ENCODE assay signal across 14 cellular contexts in genomic region chr1:209305221-209305954, GRCh38.
DNase-seq lines count a peak whose midpoint lies in the region; ATAC-seq and TF ChIP-seq lines count a peak whose summit lies in the region.
"Had no signal": no experiment of that assay in that cellular context is flagged by ENCODE, and none has a peak within 500 bp of the region (broad histone marks: within the 10 kb centered on the region; RNA-seq: fewer than 3 reads in every experiment).

No MANE protein-coding gene starts in this region.

- H3K4me1 ChIP-seq in mesendoderm (ENCODE audit: control insufficient read depth, low read depth, low read length): peaks cover 7% of the 10 kb centered on the region
- no peaks in the 10 kb centered on the region for H3K4me1 ChIP-seq in upper lobe of right lung
- H3K4me1 ChIP-seq: A549 had no signal

- no peak overlapping the region for H2BK15ac ChIP-seq in mesendoderm (replicated peaks; ENCODE audit: low read depth)

- no peak overlapping the region for H3K18ac ChIP-seq in mesendoderm (ENCODE audit: low read length)

- H3K79me1 ChIP-seq in mesendoderm (ENCODE audit: low read length): no peaks in the 10 kb centered on the region

- no peak overlapping the region for H3K56ac ChIP-seq in mesendoderm (ENCODE audit: low read length)

- no peak overlapping the region for H3K27ac ChIP-seq in WERI-Rb-1
- H3K27ac ChIP-seq in mesendoderm (ENCODE audit: low read depth, low read length): no peak overlapping the region
- H3K27ac ChIP-seq in upper lobe of right lung: no peak overlapping the region
- H3K27ac ChIP-seq: A549, C4-2B, HL-60 had no signal

- no peak overlapping the region for H4K8ac ChIP-seq in mesendoderm (ENCODE audit: low read depth, low read length)

- H3K27me3 ChIP-seq in WERI-Rb-1 (ENCODE audit: insufficient read depth, low read depth, severe bottlenecking) (peaks cover 90% of the 10 kb centered on the region), mesendoderm (ENCODE audit: insufficient read depth, low read length, poor library complexity) (no peaks in the 10 kb centered on the region), upper lobe of right lung (no peaks in the 10 kb centered on the region)
- H3K27me3 ChIP-seq: BE2C had no signal

- no peak overlapping the region for H3K9ac ChIP-seq in mesendoderm (ENCODE audit: low read length)

- H3K9me3 ChIP-seq in WERI-Rb-1 (ENCODE audit: severe bottlenecking) (no peaks in the 10 kb centered on the region), upper lobe of right lung (no peaks in the 10 kb centered on the region)
- H3K9me3 ChIP-seq: A549, BE2C had no signal

- H2AK5ac ChIP-seq in mesendoderm (ENCODE audit: low read length): no peak overlapping the region

- H3K23ac ChIP-seq in mesendoderm (ENCODE audit: low read length): no peak overlapping the region

- peak; percentile 22 for DNase-seq in NCI-H2227 treated with DMSO at 0.1 percent for 48 hours (lab: John Stamatoyannopoulos, UW)
- peak; percentile 18 for DNase-seq in WERI-Rb-1
- peak; percentile 67 for DNase-seq in mesendoderm
- DNase-seq in upper lobe of right lung: no peak
- DNase-seq: BE2C; CD4-positive, alpha-beta memory T cell; DMS79; GOT3; H9 had no signal

- intact Hi-C loops in upper lobe of right lung (cut with DNase I): no loop called here

- TF ChIP-seq CTCF in WERI-Rb-1 (IDR thresholded peaks at IDR 0.05; ENCODE audit: low read depth, low read length): no peak
- no peak for TF ChIP-seq CTCF in upper lobe of right lung (IDR thresholded peaks at IDR 0.05)

- ATAC-seq in upper lobe of right lung (no peak), HG03095 (IDR thresholded peaks at IDR 0.05; ENCODE audit: unreplicated experiment) (no peak), HG03135 (IDR thresholded peaks at IDR 0.05; ENCODE audit: unreplicated experiment) (no peak)
- ATAC-seq: A549 had no signal

- H3K4me2 ChIP-seq in mesendoderm (ENCODE audit: low read length): no peak overlapping the region
- H3K4me2 ChIP-seq: A549 had no signal

- H4K5ac ChIP-seq in mesendoderm (ENCODE audit: low read length): no peak overlapping the region

- WGBS in mesendoderm (ENCODE audit: extremely low coverage, insufficient coverage, low lambda C conversion rate): no CpG with 5 or more reads among the region's 4 CpGs

- no peak overlapping the region for H2BK120ac ChIP-seq in mesendoderm (ENCODE audit: low read depth, low read length)

- H3K36me3 ChIP-seq in WERI-Rb-1: no peaks in the 10 kb centered on the region
- no peaks in the 10 kb centered on the region for H3K36me3 ChIP-seq in mesendoderm (ENCODE audit: control insufficient read depth, insufficient read depth, low read length)
- H3K36me3 ChIP-seq in upper lobe of right lung: no peaks in the 10 kb centered on the region
- H3K36me3 ChIP-seq: BE2C had no signal

- no peak overlapping the region for H2BK5ac ChIP-seq in mesendoderm (ENCODE audit: low read length)

- no peaks in the 10 kb centered on the region for H3K79me2 ChIP-seq in mesendoderm (ENCODE audit: control insufficient read depth, insufficient read depth, low read length)

- H3K4ac ChIP-seq in mesendoderm (ENCODE audit: low read depth, low read length): no peak overlapping the region

- H3K4me3 ChIP-seq in WERI-Rb-1 (ENCODE audit: low read depth, low read length) (no peak overlapping the region), mesendoderm (ENCODE audit: low read length) (no peak overlapping the region), upper lobe of right lung (no peak overlapping the region)
- H3K4me3 ChIP-seq: A549 had no signal
